17 cellular contexts compared by ENCODE assay signal in genomic region chr2:27566628-27567027, GRCh38. TPM values are rescaled to one million over a fixed set of nuclear protein-coding genes. Genes with fewer than 3 reads are reported as not detected.
A peak's percentile ranks its signal among the peaks of the same experiment; 100 is the strongest.
DNase-seq lines count a peak whose midpoint lies in the region; ATAC-seq and TF ChIP-seq lines count a peak whose summit lies in the region.
"Had no signal": no experiment of that assay in that cellular context is flagged by ENCODE, and none has a peak within 500 bp of the region (broad histone marks: within the 10 kb centered on the region; RNA-seq: fewer than 3 reads in every experiment).

No MANE protein-coding gene starts in this region.

- H3K4me3 ChIP-seq in choroid plexus epithelial cell (ENCODE audit: low read depth, low read length) (no peak overlapping the region), kidney epithelial cell (ENCODE audit: low read depth, low read length) (no peak overlapping the region), BE2C (ENCODE audit: low read depth, low read length) (no peak overlapping the region)
- H3K4me3 ChIP-seq: esophagus squamous epithelium, stomach had no signal

- no peaks in the 10 kb centered on the region for H3K4me1 ChIP-seq in BE2C
- H3K4me1 ChIP-seq: esophagus squamous epithelium, stomach had no signal

- H3K4me1 Mint-ChIP-seq in activated CD8-positive, alpha-beta T cell treated with anti-CD3 and anti-CD28 coated beads for 36 hours (ENCODE audit: low read depth), result no peaks in the 10 kb centered on the region
- H3K4me1 Mint-ChIP-seq: activated naive CD8-positive, alpha-beta T cell treated with anti-CD3 and anti-CD28 coated beads, Interleukin-2, amount 10 ng/mL, durations not matched to agents 7 days and 5 days had no signal

- H3K9me3 ChIP-seq in BE2C, result no peaks in the 10 kb centered on the region
- H3K9me3 ChIP-seq: esophagus squamous epithelium, neutrophil had no signal

- H3K27me3 ChIP-seq in kidney epithelial cell (ENCODE audit: control insufficient read depth, insufficient read depth, low read length) (no peaks in the 10 kb centered on the region), BE2C (peaks cover 12% of the 10 kb centered on the region)

- no peaks in the 10 kb centered on the region for H3K36me3 ChIP-seq in kidney epithelial cell (ENCODE audit: control insufficient read depth, insufficient read depth, low read length)
- no peaks in the 10 kb centered on the region for H3K36me3 ChIP-seq in BE2C
- H3K36me3 ChIP-seq: esophagus squamous epithelium, neutrophil, stomach had no signal

- intact Hi-C loops in activated CD8-positive, alpha-beta T cell treated with anti-CD3 and anti-CD28 coated beads for 36 hours (cut with micrococcal nuclease), result no loop called here

- TF ChIP-seq CTCF in choroid plexus epithelial cell (conservative IDR thresholded peaks at IDR 0.05; ENCODE audit: low read depth, low read length), result no peak
- no peak for TF ChIP-seq CTCF in kidney epithelial cell (IDR thresholded peaks at IDR 0.05; ENCODE audit: insufficient read depth, low read length, poor library complexity, severe bottlenecking)
- no peak for TF ChIP-seq CTCF in activated CD8-positive, alpha-beta T cell treated with anti-CD3 and anti-CD28 coated beads for 36 hours (IDR thresholded peaks at IDR 0.05)
- TF ChIP-seq CTCF in BE2C (IDR thresholded peaks at IDR 0.05; ENCODE audit: low read depth, low read length), result no peak

- no peak overlapping the region for H3K27ac Mint-ChIP-seq in activated CD8-positive, alpha-beta T cell treated with anti-CD3 and anti-CD28 coated beads for 36 hours
- H3K27ac Mint-ChIP-seq: activated naive CD8-positive, alpha-beta T cell treated with anti-CD3 and anti-CD28 coated beads, Interleukin-2, amount 10 ng/mL, durations not matched to agents 7 days and 5 days; T-helper 1 cell treated with Interleukin-12 subunit alpha and Interleukin-12 subunit beta and Interleukin-4 antibody, amounts not matched to agents 30 μg/mL and 1 μg/mL, for 36 hours had no signal

- H3K4me3 Mint-ChIP-seq in activated CD8-positive, alpha-beta T cell treated with anti-CD3 and anti-CD28 coated beads for 36 hours, result no peak overlapping the region
- H3K4me3 Mint-ChIP-seq: activated naive CD8-positive, alpha-beta T cell treated with anti-CD3 and anti-CD28 coated beads, Interleukin-2, amount 10 ng/mL, durations not matched to agents 7 days and 5 days; T-helper 1 cell treated with Interleukin-12 subunit alpha and Interleukin-12 subunit beta and Interleukin-4 antibody, amounts not matched to agents 30 μg/mL and 1 μg/mL, for 36 hours had no signal

- peak; percentile 62 for DNase-seq in AG08396 (ENCODE audit: low spot score)
- peak; percentile 96 for DNase-seq in LHCN-M2 (ENCODE audit: low read depth)
- peak; percentile 49 for DNase-seq in choroid plexus epithelial cell (ENCODE audit: low read depth)
- DNase-seq in kidney epithelial cell (ENCODE audit: low read depth), result peak; percentile 65
- no peak for DNase-seq in activated CD8-positive, alpha-beta T cell treated with anti-CD3 and anti-CD28 coated beads for 36 hours
- no peak for DNase-seq in BE2C
- DNase-seq in islet precursor cell, result no peak
- DNase-seq: activated naive CD8-positive, alpha-beta T cell treated with anti-CD3 and anti-CD28 coated beads, Interleukin-2, amount 10 ng/mL, durations not matched to agents 7 days and 5 days; esophagus squamous epithelium; NCI-H187 treated with DMSO at 0.1 percent for 48 hours; NCI-H524 treated with DMSO at 0.1 percent for 48 hours; OCI-M1; small intestine; stomach had no signal

- no peak for ATAC-seq in activated CD8-positive, alpha-beta T cell treated with anti-CD3 and anti-CD28 coated beads for 36 hours
- no peak for ATAC-seq in HG02870 (IDR thresholded peaks at IDR 0.05; ENCODE audit: unreplicated experiment)

- H3K27me3 Mint-ChIP-seq in activated CD8-positive, alpha-beta T cell treated with anti-CD3 and anti-CD28 coated beads for 36 hours, result peaks cover 28% of the 10 kb centered on the region

- CTCF ChIA-PET in activated CD8-positive, alpha-beta T cell treated with anti-CD3 and anti-CD28 coated beads for 36 hours (lab: Charles Lee), result no interaction called here

- POLR2A ChIA-PET in activated CD8-positive, alpha-beta T cell treated with anti-CD3 and anti-CD28 coated beads for 36 hours (lab: Charles Lee), result no interaction called here

- no peaks in the 10 kb centered on the region for H3K9me3 Mint-ChIP-seq in activated CD8-positive, alpha-beta T cell treated with anti-CD3 and anti-CD28 coated beads for 36 hours

- H3K36me3 Mint-ChIP-seq in activated CD8-positive, alpha-beta T cell treated with anti-CD3 and anti-CD28 coated beads for 36 hours (ENCODE audit: low read depth), result no peaks in the 10 kb centered on the region

RNA-seq across cellular contexts. Expression of gene ZNF512, which starts 16.2 kb away (rescaled TPM):
- 36.0 and 41.6 TPM in 2 replicates for total RNA-seq in LHCN-M2 (2014; rRNA removed)
- polyA plus RNA-seq in LHCN-M2 (2012), result 21.9 TPM
- 34.5 and 55.9 TPM in 2 replicates for total RNA-seq in kidney epithelial cell
- total RNA-seq in activated CD8-positive, alpha-beta T cell treated with anti-CD3 and anti-CD28 coated beads for 36 hours, result 10 to 100 TPM; 29.2 to 31.5 TPM
- polyA plus RNA-seq in BE2C (2012; ENCODE audit: insufficient read depth, insufficient read length, low read depth), result 36.8 TPM

Comparison
In these comparisons a context has a peak if more than half of its experiments do, and no peak if none do; other contexts are left out.
1. DNase-seq: peak in AG08396 (single experiment), LHCN-M2 (single experiment), choroid plexus epithelial cell (single experiment) and kidney epithelial cell (single experiment); none in activated CD8-positive, alpha-beta T cell treated with anti-CD3 and anti-CD28 coated beads for 36 hours (single experiment), BE2C (single experiment) and islet precursor cell (single experiment).